In the genomic region with DNA sequence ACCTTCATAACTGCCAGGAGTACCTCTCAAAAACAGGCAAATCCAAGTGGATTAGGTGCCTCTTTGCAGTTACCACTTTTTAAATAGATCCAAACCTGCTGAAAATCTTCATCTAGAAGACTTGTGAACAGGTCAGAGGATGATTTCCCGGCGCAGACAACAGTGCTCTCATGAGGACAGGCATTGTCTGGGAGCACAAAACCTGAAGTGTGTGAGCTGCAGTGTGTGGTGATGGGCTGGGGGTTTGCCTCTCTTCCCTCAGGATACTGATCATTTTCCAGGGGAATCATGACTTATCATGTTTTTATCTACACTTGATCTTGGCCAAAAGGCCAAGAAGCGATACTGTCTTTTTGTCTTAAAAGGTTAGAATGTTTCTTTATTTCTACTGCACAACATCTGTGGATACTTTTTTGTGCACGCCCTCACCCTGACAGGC, we compare ENCODE assay signal across 13 cellular contexts. TPM values are rescaled to one million over a fixed set of nuclear protein-coding genes. Genes with fewer than 3 reads are reported as not detected.
DNase-seq lines count a peak whose midpoint lies in the region; ATAC-seq and TF ChIP-seq lines count a peak whose summit lies in the region.
"Not testable (repeated sequence)": the region's sequence is repeated elsewhere in the genome, so short reads cannot be mapped to it uniquely, and the experiment has no call there.
"Had no signal": no experiment of that assay in that cellular context is flagged by ENCODE, and none has a peak within 500 bp of the region (broad histone marks: within the 10 kb centered on the region; RNA-seq: fewer than 3 reads in every experiment).

No MANE protein-coding gene starts in this region.

- intact Hi-C loops in activated B cell treated with CpG ODN at 0.5 μM for 24 hours (cut with micrococcal nuclease), result loop anchor here (1.0 to 10.0 kb wide), 6 partner anchors 8 to 429 kb away; partner anchors contain the start of genes MEPCE, TRIM4, ZCWPW1 and ZNF3

- not testable (repeated sequence) for TF ChIP-seq CTCF in HFFc6 (IDR thresholded peaks at IDR 0.05); MM.1S (IDR thresholded peaks at IDR 0.05; ENCODE audit: low read length); activated B cell treated with CpG ODN at 0.5 μM for 24 hours (IDR thresholded peaks at IDR 0.05); omental fat pad (IDR thresholded peaks at IDR 0.05); type B pancreatic cell (conservative IDR thresholded peaks at IDR 0.05)
- peak; percentile 29 to 33 for TF ChIP-seq CTCF in fibroblast of lung (conservative IDR thresholded peaks at IDR 0.05 in 1 of 2, IDR thresholded peaks at IDR 0.05 in 1 of 2; ENCODE audit: low read depth in 1 of 2, low read length in 2 of 2)

- H3K27ac Mint-ChIP-seq in HFFc6 (peak overlapping the region; percentile 91), activated B cell treated with CpG ODN at 0.5 μM for 24 hours (peak overlapping the region; percentile 96), type B pancreatic cell (peak overlapping the region; percentile 52)
- H3K27ac Mint-ChIP-seq in activated naive CD8-positive, alpha-beta T cell, result peak overlapping the region; percentile 92

- H3K4me3 ChIP-seq in MM.1S (ENCODE audit: low read length); fibroblast of lung (replicated peaks in 1 of 4; ENCODE audit: control extremely low read depth in 1 of 4, insufficient read depth in 1 of 4, low read depth in 3 of 4, low read length in 4 of 4): not testable (repeated sequence)

- not testable (repeated sequence) for H2AFZ ChIP-seq in MM.1S (ENCODE audit: low read length); fibroblast of lung (ENCODE audit: low read length)

- H3K27me3 Mint-ChIP-seq in HFFc6 (ENCODE audit: insufficient read depth); activated B cell treated with CpG ODN at 0.5 μM for 24 hours; activated naive CD8-positive, alpha-beta T cell; type B pancreatic cell: not testable (repeated sequence)

- not testable (repeated sequence) for DNase-seq in HFFc6; MM.1S; activated B cell treated with CpG ODN at 0.5 μM for 24 hours; fibroblast of lung (ENCODE audit: low read depth in 2 of 2); omental fat pad (ENCODE audit: low spot score)
- DNase-seq in type B pancreatic cell (ENCODE audit: extremely low spot score, unreplicated experiment), result peak; percentile 39

- H3K4me2 ChIP-seq in MM.1S (ENCODE audit: low read depth, low read length), result peak overlapping the region; percentile 45; the same call in 1 of the 2 replicates
- not testable (repeated sequence) for H3K4me2 ChIP-seq in fibroblast of lung (ENCODE audit: extremely low read depth, insufficient read depth, low read length)

- POLR2A ChIA-PET in activated B cell treated with CpG ODN at 0.5 μM for 24 hours (lab: Charles Lee), result interaction anchor here (0.5 to 2.1 kb wide), 13 partner anchors 21 to 839 kb away, joined by 3 to 17 read pairs (median 4); partner anchors contain the start of genes LAMTOR4, MEPCE, PPP1R35 and ZCWPW1

- not testable (repeated sequence) for H3K36me3 ChIP-seq in MM.1S (replicated peaks; ENCODE audit: insufficient read depth, low read length); fibroblast of lung (ENCODE audit: control insufficient read depth, insufficient read depth, low read length)

- H3K27ac ChIP-seq in MM.1S (ENCODE audit: low read length), result peak overlapping the region; percentile 94; the same call in 1 of the 2 replicates
- not testable (repeated sequence) for H3K27ac ChIP-seq in fibroblast of lung (ENCODE audit: insufficient read depth, low read length)

- H3K9me2 ChIP-seq in MM.1S (replicated peaks; ENCODE audit: insufficient read depth, low read length), result not testable (repeated sequence)

- CTCF ChIA-PET in activated B cell treated with CpG ODN at 0.5 μM for 24 hours (lab: Charles Lee), result interaction anchor here (0.6 to 1.7 kb wide), 5 partner anchors 9 to 215 kb away, joined by 3 to 15 read pairs (median 4); no protein-coding TSS in a partner anchor

- H3K9ac ChIP-seq in MM.1S (ENCODE audit: low read length); fibroblast of lung (ENCODE audit: insufficient read depth, low read length): not testable (repeated sequence)

- H3K4me1 Mint-ChIP-seq in HFFc6 (ENCODE audit: low read depth) (peaks cover 13% of the 10 kb centered on the region), activated B cell treated with CpG ODN at 0.5 μM for 24 hours (peaks cover 39% of the 10 kb centered on the region)
- H3K4me1 Mint-ChIP-seq in activated naive CD8-positive, alpha-beta T cell (ENCODE audit: low read depth), result peaks cover 34% of the 10 kb centered on the region
- not testable (repeated sequence) for H3K4me1 Mint-ChIP-seq in type B pancreatic cell (ENCODE audit: unreplicated experiment)

- H3F3A ChIP-seq in MM.1S (ENCODE audit: insufficient read depth, low read length), result peaks cover 17% of the 10 kb centered on the region

- not testable (repeated sequence) for H3K27me3 ChIP-seq in MM.1S (replicated peaks; ENCODE audit: insufficient read depth, low read length); fibroblast of lung (ENCODE audit: control insufficient read depth, insufficient read depth, low read length)

- H3K36me3 Mint-ChIP-seq in HFFc6 (ENCODE audit: low read depth) (peaks cover 31% of the 10 kb centered on the region), activated B cell treated with CpG ODN at 0.5 μM for 24 hours (ENCODE audit: low read depth) (peaks cover 70% of the 10 kb centered on the region), type B pancreatic cell (peaks cover 16% of the 10 kb centered on the region)
- not testable (repeated sequence) for H3K36me3 Mint-ChIP-seq in activated naive CD8-positive, alpha-beta T cell

- H3K79me2 ChIP-seq in MM.1S (ENCODE audit: low read length), result peaks cover 43% of the 10 kb centered on the region
- not testable (repeated sequence) for H3K79me2 ChIP-seq in fibroblast of lung (ENCODE audit: control insufficient read depth, insufficient read depth, low read length)

- H3K4me3 Mint-ChIP-seq in HFFc6, type B pancreatic cell: not testable (repeated sequence)
- H3K4me3 Mint-ChIP-seq in activated B cell treated with CpG ODN at 0.5 μM for 24 hours, result peak overlapping the region; percentile 77
- peak overlapping the region; percentile 80 for H3K4me3 Mint-ChIP-seq in activated naive CD8-positive, alpha-beta T cell

- H3K9me3 ChIP-seq in MM.1S (replicated peaks; ENCODE audit: insufficient read depth, low read length); fibroblast of lung (ENCODE audit: control insufficient read depth, insufficient read depth, low read depth, low read length): not testable (repeated sequence)

- peaks cover 14% of the 10 kb centered on the region; the same call in 1 of the 2 replicates for H4K20me1 ChIP-seq in MM.1S (ENCODE audit: insufficient read depth, low read length)
- not testable (repeated sequence) for H4K20me1 ChIP-seq in fibroblast of lung (ENCODE audit: control insufficient read depth, extremely low read depth, insufficient read depth, low read length)

- H3K4me1 ChIP-seq in MM.1S (ENCODE audit: low read length), result peaks cover 23% of the 10 kb centered on the region
- not testable (repeated sequence) for H3K4me1 ChIP-seq in fibroblast of lung (ENCODE audit: control insufficient read depth, extremely low read depth, insufficient read depth, low read length)

- ATAC-seq in GM18861 (IDR thresholded peaks at IDR 0.05; ENCODE audit: unreplicated experiment) (peak; percentile 8), omental fat pad (ENCODE audit: low FRiP score) (peak; percentile 11)
- ATAC-seq in activated B cell treated with CpG ODN at 0.5 μM for 24 hours (ENCODE audit: low read depth), result not testable (repeated sequence)

- not testable (repeated sequence) for H3K9me3 Mint-ChIP-seq in HFFc6; activated B cell treated with CpG ODN at 0.5 μM for 24 hours; activated naive CD8-positive, alpha-beta T cell (ENCODE audit: low read depth); type B pancreatic cell

RNA-seq across cellular contexts. Expression of gene PILRB, which starts 13.8 kb away (rescaled TPM):
- total RNA-seq in HFFc6 (2021; fragmentation: NEBNext Ultra II Directional; extraction: Animal tissue kit (Norgen Biotek cat#: 25700)), result 10 to 100 TPM in 4 of 6 experiments, 1 to 10 TPM in 2; 7.0 to 12.6 (median 10.6) TPM
- total RNA-seq in activated B cell treated with CpG ODN at 0.5 μM for 24 hours (65.8 and 79.4 TPM in 2 replicates), fibroblast of lung (3.6 and 4.3 TPM in 2 replicates), omental fat pad (10 to 100 TPM; 25.0 to 83.5 (median 36.9) TPM), type B pancreatic cell (ENCODE audit: low replicate concordance) (45.2 and 51.5 TPM in 2 replicates)
- 6.5 and 8.8 TPM in 2 replicates for polyA plus RNA-seq in fibroblast of lung
- polyA plus RNA-seq in fibroblast of lung (2012), result 2.7 TPM in 2 replicates
- 6.3 and 18.0 TPM in 2 replicates for polyA minus RNA-seq in fibroblast of lung (ENCODE audit: low replicate concordance)

RNA-seq across cellular contexts. Expression of gene PILRA, which starts 29.1 kb away (rescaled TPM):
- total RNA-seq in HFFc6 (2021; fragmentation: NEBNext Ultra II Directional; extraction: Animal tissue kit (Norgen Biotek cat#: 25700)), result under 1 TPM in 4 of 6 experiments, not detected in 2; 0.30 to 0.34 (median 0.31) TPM
- 2.1 and 2.2 TPM in 2 replicates for total RNA-seq in activated B cell treated with CpG ODN at 0.5 μM for 24 hours
- 0.33 TPM in 1 of 2 replicates, not detected in the other for total RNA-seq in fibroblast of lung
- 0.15 and 0.20 TPM in 2 replicates for polyA plus RNA-seq in fibroblast of lung
- polyA plus RNA-seq in fibroblast of lung (2012), result 0.28 TPM in 1 of 2 replicates, not detected in the other
- not detected in 2 replicates for polyA minus RNA-seq in fibroblast of lung (ENCODE audit: low replicate concordance)
- 10 to 100 TPM in 2 of 4 donors, 1 to 10 TPM in 2; 8.6 to 36.9 (median 13.4) TPM for total RNA-seq in omental fat pad
- 2.1 and 2.8 TPM in 2 replicates for total RNA-seq in type B pancreatic cell (ENCODE audit: low replicate concordance)
- total RNA-seq: RPMI7951 had no signal

RNA-seq across cellular contexts. Expression of gene SPDYE3, which starts 36.6 kb away (rescaled TPM):
- not detected for total RNA-seq in HFFc6 (2021; fragmentation: NEBNext Ultra II Directional; extraction: Animal tissue kit (Norgen Biotek cat#: 25700))
- not detected in 2 replicates for total RNA-seq in activated B cell treated with CpG ODN at 0.5 μM for 24 hours
- total RNA-seq in fibroblast of lung, result not detected in 2 replicates
- not detected in 2 replicates for polyA plus RNA-seq in fibroblast of lung
- 2.0 and 2.1 TPM in 2 replicates for polyA plus RNA-seq in fibroblast of lung (2012)
- not detected in 2 replicates for polyA minus RNA-seq in fibroblast of lung (ENCODE audit: low replicate concordance)
- not detected for total RNA-seq in omental fat pad
- total RNA-seq in type B pancreatic cell (ENCODE audit: low replicate concordance), result not detected in 2 replicates
- total RNA-seq: gastroesophageal sphincter, lower leg skin, RPMI7951, thoracic aorta had no signal
- polyA plus RNA-seq: BJ had no signal
